ENCODE assay signal across 8 cellular contexts in genomic region chr6:43628392-43629103, GRCh38. TPM values are rescaled to one million over a fixed set of nuclear protein-coding genes. Genes with fewer than 3 reads are reported as not detected.
DNase-seq lines count a peak whose midpoint lies in the region; ATAC-seq and TF ChIP-seq lines count a peak whose summit lies in the region.

No MANE protein-coding gene starts in this region.

- no peaks in the 10 kb centered on the region for H3K9me3 Mint-ChIP-seq in activated CD4-positive, alpha-beta T cell treated with anti-CD3 and anti-CD28 coated beads for 36 hours (ENCODE audit: low read depth)

- H3K4me3 Mint-ChIP-seq in activated CD4-positive, alpha-beta T cell treated with anti-CD3 and anti-CD28 coated beads for 36 hours: peak overlapping the region; percentile 88

- H4K20me1 ChIP-seq in BLaER1: peaks cover 18% of the 10 kb centered on the region; the same call in 1 of the 2 replicates

- H3K27me3 Mint-ChIP-seq in activated CD4-positive, alpha-beta T cell treated with anti-CD3 and anti-CD28 coated beads for 36 hours: no peaks in the 10 kb centered on the region

- ATAC-seq in GM19467 (IDR thresholded peaks at IDR 0.05; ENCODE audit: unreplicated experiment) (peak; percentile 6), HG03565 (IDR thresholded peaks at IDR 0.05; ENCODE audit: unreplicated experiment) (no peak)
- peak; percentile 27 for ATAC-seq in activated CD4-positive, alpha-beta T cell treated with anti-CD3 and anti-CD28 coated beads for 36 hours

- WGBS in lower leg skin, 2 donors: 0 to 1% methylated on average over 25 of the region's 25 CpGs

- TF ChIP-seq POLR2A in lower leg skin (IDR thresholded peaks at IDR 0.05): no peak

- H3K36me3 Mint-ChIP-seq in activated CD4-positive, alpha-beta T cell treated with anti-CD3 and anti-CD28 coated beads for 36 hours (ENCODE audit: low read depth): peaks cover 39% of the 10 kb centered on the region

- DNase-seq in NCI-H1105 treated with DMSO at 0.1 percent for 48 hours (lab: John Stamatoyannopoulos, UW): peak; percentile 45
- DNase-seq in activated CD4-positive, alpha-beta T cell treated with anti-CD3 and anti-CD28 coated beads for 36 hours: peak; percentile 70
- DNase-seq in dermis blood vessel endothelial cell: peak; percentile 52
- DNase-seq in lower leg skin (ENCODE audit: low spot score in 2 of 2): peak; percentile 46 to 92
- peak; percentile 12 for DNase-seq in stimulated activated CD8-positive, alpha-beta memory T cell treated with anti-CD3 and anti-CD28 coated beads, Interleukin-15, amount 100 ng/mL, for 24 hours (ENCODE audit: low read depth)

- POLR2A ChIA-PET in activated CD4-positive, alpha-beta T cell treated with anti-CD3 and anti-CD28 coated beads for 36 hours (lab: Charles Lee): interaction anchor here (0.6 to 1.7 kb wide), 6 partner anchors 41 to 619 kb away, joined by 3 to 8 read pairs (median 4); partner anchors contain the start of genes HSP90AB1 and VEGFA

- peak overlapping the region; percentile 100 for H3K27ac Mint-ChIP-seq in activated CD4-positive, alpha-beta T cell treated with anti-CD3 and anti-CD28 coated beads for 36 hours

- intact Hi-C loops in activated CD4-positive, alpha-beta T cell treated with anti-CD3 and anti-CD28 coated beads for 36 hours (cut with DNase I, micrococcal nuclease): loop anchor here (1.0 to 5.0 kb wide), 12 partner anchors 51 to 618 kb away; partner anchors contain the start of genes POLH (in 2 of the 2), XPO5 (in 2 of the 2), ABCC10 (in 1 of the 2) and DNPH1 (in 1 of the 2)
- intact Hi-C loops in lower leg skin (cut with DNase I; ENCODE audit: low total_unique reads): no loop called here

- CTCF ChIA-PET in activated CD4-positive, alpha-beta T cell treated with anti-CD3 and anti-CD28 coated beads for 36 hours (lab: Charles Lee): interaction anchor here (0.6 to 1.2 kb wide), 4 partner anchors 38 to 238 kb away, joined by 3 to 8 read pairs (median 3); partner anchors contain the start of genes POLH and XPO5

- H3K4me3 ChIP-seq in BLaER1 (peak overlapping the region; percentile 96), lower leg skin (ENCODE audit: low read depth, poor library complexity, severe bottlenecking) (peak overlapping the region; percentile 73)

- no peaks in the 10 kb centered on the region for H3K27me3 ChIP-seq in BLaER1

- peaks cover 29% of the 10 kb centered on the region for H3K4me1 Mint-ChIP-seq in activated CD4-positive, alpha-beta T cell treated with anti-CD3 and anti-CD28 coated beads for 36 hours

- peak overlapping the region; percentile 90 for H3K27ac ChIP-seq in BLaER1

- H3K4me1 ChIP-seq in BLaER1: peaks cover 56% of the 10 kb centered on the region

- H3K36me3 ChIP-seq in BLaER1: peaks cover 31% of the 10 kb centered on the region

- peak overlapping the region; percentile 93 for H3K9ac ChIP-seq in BLaER1

- H3K4me2 ChIP-seq in BLaER1: peak overlapping the region; percentile 89

- no peak for TF ChIP-seq CTCF in lower leg skin (IDR thresholded peaks at IDR 0.05)

- H3K9me3 ChIP-seq in BLaER1: no peaks in the 10 kb centered on the region

RNA-seq across cellular contexts. Expression of gene GTPBP2, which starts 0.5 kb away (rescaled TPM):
- total RNA-seq in activated CD4-positive, alpha-beta T cell treated with anti-CD3 and anti-CD28 coated beads for 36 hours: 10 to 100 TPM; 59.8 to 64.6 TPM
- total RNA-seq in dermis blood vessel endothelial cell (43.6 and 49.4 TPM in 2 replicates), lower leg skin (10 to 100 TPM; 31.1 to 39.9 (median 36.0) TPM)

RNA-seq across cellular contexts. Expression of gene MAD2L1BP, which starts 7.1 kb away (rescaled TPM):
- total RNA-seq in activated CD4-positive, alpha-beta T cell treated with anti-CD3 and anti-CD28 coated beads for 36 hours: 10 to 100 TPM; 35.1 to 35.3 TPM
- 38.5 and 51.9 TPM in 2 replicates for total RNA-seq in dermis blood vessel endothelial cell
- 10 to 100 TPM; 20.8 to 31.1 (median 27.7) TPM for total RNA-seq in lower leg skin

RNA-seq across cellular contexts. Expression of gene RSPH9, which starts 16.3 kb away (rescaled TPM):
- total RNA-seq in activated CD4-positive, alpha-beta T cell treated with anti-CD3 and anti-CD28 coated beads for 36 hours: not detected
- total RNA-seq in dermis blood vessel endothelial cell (0.23 and 0.34 TPM in 2 replicates), lower leg skin (under 1 TPM in 2 of 4 donors, not detected in 2; 0.17 to 0.42 TPM)

RNA-seq across cellular contexts. Expression of gene POLH, which starts 52.6 kb away (rescaled TPM):
- 10 to 100 TPM; 35.2 to 37.9 TPM for total RNA-seq in activated CD4-positive, alpha-beta T cell treated with anti-CD3 and anti-CD28 coated beads for 36 hours
- total RNA-seq in dermis blood vessel endothelial cell (22.5 and 32.3 TPM in 2 replicates), lower leg skin (10 to 100 TPM; 13.0 to 28.2 (median 15.7) TPM)

RNA-seq across cellular contexts. Expression of gene XPO5, which starts 52.7 kb away (rescaled TPM):
- 100 to 1,000 TPM; 108 to 109 TPM for total RNA-seq in activated CD4-positive, alpha-beta T cell treated with anti-CD3 and anti-CD28 coated beads for 36 hours
- 27.2 and 30.6 TPM in 2 replicates for total RNA-seq in dermis blood vessel endothelial cell
- 10 to 100 TPM; 24.0 to 30.4 (median 27.3) TPM for total RNA-seq in lower leg skin

Comparison
In these comparisons a context has a peak if more than half of its experiments do, and no peak if none do; other contexts are left out.
1. DNase-seq: peak in every context shown above with its lines; median percentile 70 in activated CD4-positive, alpha-beta T cell treated with anti-CD3 and anti-CD28 coated beads for 36 hours; 69 in lower leg skin; 52 in dermis blood vessel endothelial cell; 45 in NCI-H1105 treated with DMSO at 0.1 percent for 48 hours; 12 in stimulated activated CD8-positive, alpha-beta memory T cell treated with anti-CD3 and anti-CD28 coated beads, Interleukin-15, amount 100 ng/mL, for 24 hours.